8 cellular contexts compared by ENCODE assay signal in the genomic region with DNA sequence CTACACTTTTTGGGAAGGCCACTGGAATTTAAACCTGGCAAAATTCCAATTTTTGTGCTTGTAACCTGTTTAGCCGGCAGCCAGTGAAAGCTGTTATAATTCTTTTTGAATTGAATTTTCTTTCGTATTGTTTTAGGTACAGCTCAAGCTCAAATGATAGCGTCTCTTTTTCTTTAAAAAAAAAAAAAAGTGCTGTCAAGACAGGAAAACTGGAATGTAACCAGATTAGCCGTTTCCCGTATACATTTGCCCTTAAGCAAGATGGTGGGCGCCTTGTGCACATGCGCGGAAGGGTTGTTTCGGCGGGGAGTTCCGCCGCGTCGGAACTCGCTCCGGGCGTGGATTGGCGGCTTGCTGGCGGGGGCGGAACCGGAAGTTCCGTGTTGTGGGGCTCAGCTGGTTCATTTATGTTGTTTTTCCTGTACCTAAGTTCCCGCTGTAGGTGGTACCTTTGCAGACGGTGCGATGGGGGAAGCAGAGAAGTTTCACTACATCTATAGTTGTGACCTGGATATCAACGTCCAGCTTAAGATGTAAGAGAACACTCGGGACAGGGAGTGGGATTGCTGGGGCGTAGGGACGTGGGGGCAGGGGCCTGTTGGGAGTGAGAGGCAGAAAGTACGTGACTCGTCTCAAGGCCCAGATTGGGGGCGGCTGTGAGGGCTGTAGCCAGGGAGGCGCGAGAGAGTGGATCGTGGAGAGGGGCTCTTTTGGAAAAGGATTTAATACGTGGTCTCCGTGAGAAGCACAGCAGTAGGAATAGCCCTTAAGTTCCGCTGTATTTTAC. TPM values are rescaled to one million over a fixed set of nuclear protein-coding genes. Genes with fewer than 3 reads are reported as not detected.
A peak's percentile ranks its signal among the peaks of the same experiment; 100 is the strongest.
DNase-seq lines count a peak whose midpoint lies in the region; ATAC-seq, FAIRE-seq and TF ChIP-seq lines count a peak whose summit lies in the region.

A gene (plus strand): TSS at position 408 of the 787 bp plus-strand sequence. CDS start 58 bp downstream, at position 466.

- no peak for TF ChIP-seq CTCF in transverse colon (IDR thresholded peaks at IDR 0.05)

- no peaks in the 10 kb centered on the region for H3K4me1 ChIP-seq in trophoblast cell (ENCODE audit: control insufficient read depth in 1 of 2, insufficient read depth in 2 of 2, low read length in 2 of 2)
- H3K4me1 ChIP-seq in transverse colon = peaks cover 10 to 28% (median 12%) of the 10 kb centered on the region in 4 donors

- H3K4me3 ChIP-seq in trophoblast cell (ENCODE audit: low read depth, low read length) = peak within 1 kb of the TSS; percentile 91
- peak within 1 kb of the TSS; percentile 67 to 96 (median 86) for H3K4me3 ChIP-seq in transverse colon

- H3K79me2 ChIP-seq in trophoblast cell (ENCODE audit: control insufficient read depth, insufficient read depth, low read length, poor library complexity) = peaks cover 3% of the 10 kb centered on the region

- H3K27ac ChIP-seq in adipose tissue (ENCODE audit: low read depth, low read length) = no peak within 1 kb of the TSS
- H3K27ac ChIP-seq in trophoblast cell (ENCODE audit: low read depth, low read length) = peak within 1 kb of the TSS; percentile 46
- H3K27ac ChIP-seq in transverse colon = peak within 1 kb of the TSS; percentile 65 to 88 (median 84)

- peak within 1 kb of the TSS; percentile 99 to 100 (median 100) for H3K4me3 Mint-ChIP-seq in T-cell

- intact Hi-C loops in cardiac septum (cut with DNase I) = no loop called here
- intact Hi-C loops in transverse colon (cut with DNase I; ENCODE audit: low total_unique reads) = no loop called here

- peaks cover 36 to 44% (median 43%) of the 10 kb centered on the region in 3 donors for H3K4me1 Mint-ChIP-seq in T-cell

- H3K36me3 Mint-ChIP-seq in T-cell = peaks cover 28% of the 10 kb centered on the region

- no peak within 1 kb of the TSS for H3K23ac ChIP-seq in trophoblast cell (ENCODE audit: low read length)

- H3K18ac ChIP-seq in trophoblast cell (ENCODE audit: low read length) = peak within 1 kb of the TSS; percentile 85

- peak; percentile 98 for FAIRE-seq in GM12891 (lab: Jason Lieb, UNC)

- 1% methylated on average over 38 of the region's 38 CpGs for WGBS in adipose tissue, 3 donors
- WGBS in trophoblast cell (ENCODE audit: extremely low coverage, insufficient coverage, insufficient read length) = no CpG with 5 or more reads among the region's 38 CpGs
- WGBS in transverse colon (ENCODE audit: low coverage in 1 of 2), 2 donors = 0 to 2% methylated on average over 18 to 38 of the region's 38 CpGs

- CTCF ChIA-PET in T-cell (lab: Charles Lee) = interaction anchor here in 1 of 2 donors (0.6 to 1.6 kb wide), 6 partner anchors 14 to 160 kb away, joined by 3 to 6 read pairs (median 4); no protein-coding TSS in a partner anchor

- H3K4ac ChIP-seq in trophoblast cell (ENCODE audit: low read depth, low read length) = peak within 1 kb of the TSS; percentile 60

- H3K4me2 ChIP-seq in trophoblast cell (ENCODE audit: low read length) = peak within 1 kb of the TSS; percentile 82

- H3K14ac ChIP-seq in trophoblast cell (ENCODE audit: low read length) = peak within 1 kb of the TSS; percentile 55

- H3K9me3 ChIP-seq in trophoblast cell (ENCODE audit: insufficient read depth, low read depth, low read length) = no peaks in the 10 kb centered on the region
- H3K9me3 ChIP-seq in transverse colon = no peaks in the 10 kb centered on the region

- TF ChIP-seq POLR2A in GM12891 (IDR thresholded peaks at IDR 0.05; ENCODE audit: low read depth, low read length) (peak; percentile 64; the same call in 1 of the 2 replicates), transverse colon (IDR thresholded peaks at IDR 0.05) (peak; percentile 57)

- H4K8ac ChIP-seq in trophoblast cell (ENCODE audit: low read depth, low read length) = peak within 1 kb of the TSS; percentile 81

- H2BK5ac ChIP-seq in trophoblast cell (ENCODE audit: low read depth, low read length, poor library complexity) = peak within 1 kb of the TSS; percentile 24

- no peaks in the 10 kb centered on the region for H3K79me1 ChIP-seq in trophoblast cell (ENCODE audit: low read length)

- ATAC-seq in HG02840 (IDR thresholded peaks at IDR 0.05; ENCODE audit: low FRiP score, unreplicated experiment) (peak; percentile 98), T-cell (replicated peaks in 1 of 4) (peak; percentile 95 to 97 (median 96))

- DNase-seq in GM12891 (ENCODE audit: insufficient read length, low spot score) (peak; percentile 63), NCI-H1436 treated with DMSO at 0.1 percent for 48 hours (lab: John Stamatoyannopoulos, UW) (peak; percentile 87), T-cell (peak; percentile 91 to 98 (median 96)), cardiac septum (ENCODE audit: low spot score) (peak; percentile 98), trophoblast cell (peak; percentile 96 to 100), transverse colon (peak; percentile 98)

- peak within 1 kb of the TSS; percentile 43 for H2AFZ ChIP-seq in trophoblast cell (ENCODE audit: insufficient read depth, low read length, poor library complexity)

- H4K91ac ChIP-seq in trophoblast cell (ENCODE audit: low read depth, low read length) = peak within 1 kb of the TSS; percentile 39

- H3K27ac Mint-ChIP-seq in T-cell = peak within 1 kb of the TSS; percentile 98 to 100

- H2BK120ac ChIP-seq in trophoblast cell (ENCODE audit: insufficient read depth, low read length, poor library complexity) = no peak within 1 kb of the TSS

- H3K9me3 Mint-ChIP-seq in T-cell = no peaks in the 10 kb centered on the region

- no peak within 1 kb of the TSS for H2BK12ac ChIP-seq in trophoblast cell (ENCODE audit: low read length)

- POLR2A ChIA-PET in T-cell (lab: Charles Lee) = interaction anchor here in 1 of 2 donors (0.6 to 1.1 kb wide), 4 partner anchors 11 to 52 kb away, joined by 3 to 9 read pairs (median 4); no protein-coding TSS in a partner anchor

- TF ChIP-seq EP300 in transverse colon (IDR thresholded peaks at IDR 0.05; ENCODE audit: low read depth) = no peak

- H3K27me3 Mint-ChIP-seq in T-cell = peaks cover 0 to 4% of the 10 kb centered on the region in 2 donors

- H3K36me3 ChIP-seq in trophoblast cell (ENCODE audit: control insufficient read depth in 1 of 2, insufficient read depth in 2 of 2, low read length in 2 of 2) (peaks cover 3% of the 10 kb centered on the region in 2 experiments), transverse colon (peaks cover 0 to 5% (median 0%) of the 10 kb centered on the region in 4 donors)

- no peaks in the 10 kb centered on the region for H3K27me3 ChIP-seq in trophoblast cell (ENCODE audit: insufficient read depth, low read length)
- no peaks in the 10 kb centered on the region for H3K27me3 ChIP-seq in transverse colon

- in situ Hi-C loops in transverse colon (cut with MboI; ENCODE audit: low pct_ligation_motif_present in 1 of 4, low pct_unique_long_range_greater_than_20kb in 1 of 4, low sequenced_read_pairs in 3 of 4) = no loop called here

- H3K9ac ChIP-seq in trophoblast cell (ENCODE audit: low read length) = peak within 1 kb of the TSS; percentile 91

- no peak within 1 kb of the TSS for H2AK5ac ChIP-seq in trophoblast cell (ENCODE audit: low read length)

- H4K12ac ChIP-seq in trophoblast cell (ENCODE audit: low read depth, low read length) = peak within 1 kb of the TSS; percentile 35

TF ChIP-seq in GM12891, 5 proteins besides CTCF, POLR2A, EP300 and RAD21:
- 0 out of 2 replicates have a peak, but pooled peaks have one; percentile 22 for TF ChIP-seq TAF1 (IDR thresholded peaks at IDR 0.05; ENCODE audit: low read depth, low read length)
- TF ChIP-seq PAX5 (IDR thresholded peaks at IDR 0.05; ENCODE audit: insufficient read depth, low read length, severe bottlenecking) = no peak

RNA-seq across cellular contexts. Expression of the gene that starts here (rescaled TPM):
- polyA plus RNA-seq in GM12891 (2012; ENCODE audit: low read depth, missing spikeins) = 22.7 TPM
- 10 to 100 TPM; 56.6 to 65.8 (median 62.2) TPM for total RNA-seq in T-cell
- polyA plus RNA-seq in adipose tissue = 10 to 100 TPM; 14.5 to 31.8 (median 20.5) TPM
- 32.5 TPM for total RNA-seq in cardiac septum
- polyA plus RNA-seq in trophoblast cell (2013) = 34.3 and 36.5 TPM in 2 replicates
- total RNA-seq in transverse colon = 10 to 100 TPM; 20.2 to 70.7 (median 45.2) TPM
